20 cellular contexts compared by ENCODE assay signal in genomic region chr14:63713765-63714164, GRCh38. TPM values are rescaled to one million over a fixed set of nuclear protein-coding genes. Genes with fewer than 3 reads are reported as not detected.
DNase-seq lines count a peak whose midpoint lies in the region; ATAC-seq and TF ChIP-seq lines count a peak whose summit lies in the region.
"Had no signal": no experiment of that assay in that cellular context is flagged by ENCODE, and none has a peak within 500 bp of the region (broad histone marks: within the 10 kb centered on the region; RNA-seq: fewer than 3 reads in every experiment).

No MANE protein-coding gene starts in this region.

- no peak overlapping the region for H3K4me3 ChIP-seq in RWPE2 (ENCODE audit: severe bottlenecking)
- H3K4me3 ChIP-seq: body of pancreas, skin epidermis had no signal

- no peak for ATAC-seq in activated naive CD8-positive, alpha-beta T cell treated with anti-CD3 and anti-CD28 coated beads, Interleukin-2, amount 50 U/mL, for 24 hours
- ATAC-seq in RWPE2 (ENCODE audit: low read depth) = peak; percentile 97
- ATAC-seq in stimulated activated memory B cell treated with anti-CD40 and anti-IgM and Interleukin-4, amounts not matched to agents 10 μg/mL and 1 μg/mL and 100 μg/mL, for 72 hours = no peak
- ATAC-seq: body of pancreas had no signal

- H3K4me1 Mint-ChIP-seq in activated naive CD8-positive, alpha-beta T cell (ENCODE audit: low read depth) = peaks cover 39% of the 10 kb centered on the region
- H3K4me1 Mint-ChIP-seq in activated naive CD8-positive, alpha-beta T cell treated with anti-CD3 and anti-CD28 coated beads, Interleukin-2, amount 50 U/mL, for 24 hours = peaks cover 40% of the 10 kb centered on the region
- H3K4me1 Mint-ChIP-seq in stimulated activated memory B cell treated with anti-CD40 and anti-IgM and Interleukin-4, amounts not matched to agents 10 μg/mL and 1 μg/mL and 100 μg/mL, for 72 hours = peaks cover 52% of the 10 kb centered on the region
- peaks cover 18% of the 10 kb centered on the region for H3K4me1 Mint-ChIP-seq in activated T-helper 2 cell treated with anti-CD3 and anti-CD28 coated beads, Interferon-gamma antibody, Interleukin-2, Interleukin-4, amounts not matched to agents 10 μg/mL and 5 μg/mL and 100 μg/mL, durations not matched to agents 14 hours and 24 hours and 36 hours (ENCODE audit: low read depth)

- peak overlapping the region; percentile 69 for H3K27ac Mint-ChIP-seq in activated naive CD8-positive, alpha-beta T cell
- H3K27ac Mint-ChIP-seq in activated naive CD8-positive, alpha-beta T cell treated with anti-CD3 and anti-CD28 coated beads, Interleukin-2, amount 50 U/mL, for 24 hours = no peak overlapping the region
- H3K27ac Mint-ChIP-seq in stimulated activated memory B cell treated with anti-CD40 and anti-IgM and Interleukin-4, amounts not matched to agents 10 μg/mL and 1 μg/mL and 100 μg/mL, for 72 hours = peak overlapping the region; percentile 57
- no peak overlapping the region for H3K27ac Mint-ChIP-seq in activated T-helper 2 cell treated with anti-CD3 and anti-CD28 coated beads, Interferon-gamma antibody, Interleukin-2, Interleukin-4, amounts not matched to agents 10 μg/mL and 5 μg/mL and 100 μg/mL, durations not matched to agents 14 hours and 24 hours and 36 hours
- H3K27ac Mint-ChIP-seq: type B pancreatic cell had no signal

- peaks cover 18% of the 10 kb centered on the region for H3K36me3 Mint-ChIP-seq in activated naive CD8-positive, alpha-beta T cell
- peaks cover 30% of the 10 kb centered on the region for H3K36me3 Mint-ChIP-seq in activated naive CD8-positive, alpha-beta T cell treated with anti-CD3 and anti-CD28 coated beads, Interleukin-2, amount 50 U/mL, for 24 hours (ENCODE audit: low read depth)
- peaks cover 37% of the 10 kb centered on the region for H3K36me3 Mint-ChIP-seq in stimulated activated memory B cell treated with anti-CD40 and anti-IgM and Interleukin-4, amounts not matched to agents 10 μg/mL and 1 μg/mL and 100 μg/mL, for 72 hours
- peaks cover 47% of the 10 kb centered on the region for H3K36me3 Mint-ChIP-seq in activated T-helper 2 cell treated with anti-CD3 and anti-CD28 coated beads, Interferon-gamma antibody, Interleukin-2, Interleukin-4, amounts not matched to agents 10 μg/mL and 5 μg/mL and 100 μg/mL, durations not matched to agents 14 hours and 24 hours and 36 hours (ENCODE audit: low read depth)

- no peak overlapping the region for H3K4me3 Mint-ChIP-seq in activated naive CD8-positive, alpha-beta T cell
- no peak overlapping the region for H3K4me3 Mint-ChIP-seq in activated naive CD8-positive, alpha-beta T cell treated with anti-CD3 and anti-CD28 coated beads, Interleukin-2, amount 50 U/mL, for 24 hours
- H3K4me3 Mint-ChIP-seq in stimulated activated memory B cell treated with anti-CD40 and anti-IgM and Interleukin-4, amounts not matched to agents 10 μg/mL and 1 μg/mL and 100 μg/mL, for 72 hours = no peak overlapping the region
- no peak overlapping the region for H3K4me3 Mint-ChIP-seq in activated T-helper 2 cell treated with anti-CD3 and anti-CD28 coated beads, Interferon-gamma antibody, Interleukin-2, Interleukin-4, amounts not matched to agents 10 μg/mL and 5 μg/mL and 100 μg/mL, durations not matched to agents 14 hours and 24 hours and 36 hours (ENCODE audit: low read depth)
- H3K4me3 Mint-ChIP-seq: type B pancreatic cell had no signal

- no peak for DNase-seq in activated naive CD8-positive, alpha-beta T cell treated with anti-CD3 and anti-CD28 coated beads, Interleukin-2, amount 50 U/mL, for 24 hours
- no peak for DNase-seq in RWPE2 (ENCODE audit: low spot score)
- DNase-seq in fibroblast of gingiva (ENCODE audit: low read depth) = peak; percentile 30
- DNase-seq in activated CD8-positive, alpha-beta memory T cell treated with anti-CD3 and anti-CD28 coated beads, Interleukin-2, amount 50 U/mL, for 4 hours = no peak
- no peak for DNase-seq in globus pallidus (ENCODE audit: low spot score)
- no peak for DNase-seq in activated T-helper 2 cell treated with anti-CD3 and anti-CD28 coated beads, Interferon-gamma antibody, Interleukin-2, Interleukin-4, amounts not matched to agents 10 μg/mL and 5 μg/mL and 100 μg/mL, durations not matched to agents 14 hours and 24 hours and 36 hours (ENCODE audit: low spot score)
- DNase-seq: 8988T; activated T-cell treated with anti-CD3 and anti-CD28 coated beads, Interleukin-2, amount 50 U/mL, for 1 hour; body of pancreas; DMS79; natural killer cell; NCI-H1105 treated with DMSO at 0.1 percent for 48 hours; NCI-H524 treated with DMSO at 0.1 percent for 48 hours; Right ventricle myocardium superior had no signal

- peaks cover 25% of the 10 kb centered on the region for H3K4me1 ChIP-seq in RWPE2 (ENCODE audit: insufficient read depth, poor library complexity, severe bottlenecking)
- H3K4me1 ChIP-seq: body of pancreas had no signal

- no peaks in the 10 kb centered on the region for H3K27me3 ChIP-seq in RWPE2 (ENCODE audit: insufficient read depth, poor library complexity, severe bottlenecking)
- H3K27me3 ChIP-seq: body of pancreas had no signal

- no peaks in the 10 kb centered on the region for H3K27me3 Mint-ChIP-seq in activated naive CD8-positive, alpha-beta T cell
- H3K27me3 Mint-ChIP-seq in activated naive CD8-positive, alpha-beta T cell treated with anti-CD3 and anti-CD28 coated beads, Interleukin-2, amount 50 U/mL, for 24 hours = no peaks in the 10 kb centered on the region
- H3K27me3 Mint-ChIP-seq in stimulated activated memory B cell treated with anti-CD40 and anti-IgM and Interleukin-4, amounts not matched to agents 10 μg/mL and 1 μg/mL and 100 μg/mL, for 72 hours = no peaks in the 10 kb centered on the region
- no peaks in the 10 kb centered on the region for H3K27me3 Mint-ChIP-seq in activated T-helper 2 cell treated with anti-CD3 and anti-CD28 coated beads, Interferon-gamma antibody, Interleukin-2, Interleukin-4, amounts not matched to agents 10 μg/mL and 5 μg/mL and 100 μg/mL, durations not matched to agents 14 hours and 24 hours and 36 hours (ENCODE audit: low read depth)
- H3K27me3 Mint-ChIP-seq: type B pancreatic cell had no signal

- peaks cover 14% of the 10 kb centered on the region for H3K9me3 ChIP-seq in RWPE2 (ENCODE audit: severe bottlenecking)

- H3K9me3 Mint-ChIP-seq in activated naive CD8-positive, alpha-beta T cell (ENCODE audit: low read depth) = no peaks in the 10 kb centered on the region
- H3K9me3 Mint-ChIP-seq in activated naive CD8-positive, alpha-beta T cell treated with anti-CD3 and anti-CD28 coated beads, Interleukin-2, amount 50 U/mL, for 24 hours = peaks cover 13% of the 10 kb centered on the region
- H3K9me3 Mint-ChIP-seq in stimulated activated memory B cell treated with anti-CD40 and anti-IgM and Interleukin-4, amounts not matched to agents 10 μg/mL and 1 μg/mL and 100 μg/mL, for 72 hours = no peaks in the 10 kb centered on the region
- H3K9me3 Mint-ChIP-seq in activated T-helper 2 cell treated with anti-CD3 and anti-CD28 coated beads, Interferon-gamma antibody, Interleukin-2, Interleukin-4, amounts not matched to agents 10 μg/mL and 5 μg/mL and 100 μg/mL, durations not matched to agents 14 hours and 24 hours and 36 hours = peaks cover 27% of the 10 kb centered on the region
- H3K9me3 Mint-ChIP-seq: natural killer cell had no signal

- TF ChIP-seq CTCF in RWPE2 (IDR thresholded peaks at IDR 0.05; ENCODE audit: poor library complexity, severe bottlenecking) = no peak

- H3K27ac ChIP-seq in RWPE2 (ENCODE audit: poor library complexity, severe bottlenecking) = peak overlapping the region; percentile 26
- H3K27ac ChIP-seq: body of pancreas, HL-60, skin epidermis, VCaP had no signal

- intact Hi-C loops in activated T-helper 2 cell treated with anti-CD3 and anti-CD28 coated beads, Interferon-gamma antibody, Interleukin-2, Interleukin-4, amounts not matched to agents 10 μg/mL and 5 μg/mL and 100 μg/mL, durations not matched to agents 14 hours and 24 hours and 36 hours (cut with micrococcal nuclease) = no loop called here

- peaks cover 23% of the 10 kb centered on the region for H3K36me3 ChIP-seq in RWPE2 (ENCODE audit: low read depth)

RNA-seq across cellular contexts. Expression of gene SGPP1, which starts 14.1 kb away (rescaled TPM):
- total RNA-seq in activated T-helper 2 cell treated with anti-CD3 and anti-CD28 coated beads, Interferon-gamma antibody, Interleukin-2, Interleukin-4, amounts not matched to agents 10 μg/mL and 5 μg/mL and 100 μg/mL, durations not matched to agents 14 hours and 24 hours and 36 hours = 13.0 and 14.0 TPM in 2 replicates

Comparison
In these comparisons a context has a peak if more than half of its experiments do, and no peak if none do; other contexts are left out.
1. H3K27ac Mint-ChIP-seq: peak in activated naive CD8-positive, alpha-beta T cell (single experiment) and stimulated activated memory B cell treated with anti-CD40 and anti-IgM and Interleukin-4, amounts not matched to agents 10 μg/mL and 1 μg/mL and 100 μg/mL, for 72 hours (single experiment); none in activated naive CD8-positive, alpha-beta T cell treated with anti-CD3 and anti-CD28 coated beads, Interleukin-2, amount 50 U/mL, for 24 hours (single experiment) and activated T-helper 2 cell treated with anti-CD3 and anti-CD28 coated beads, Interferon-gamma antibody, Interleukin-2, Interleukin-4, amounts not matched to agents 10 μg/mL and 5 μg/mL and 100 μg/mL, durations not matched to agents 14 hours and 24 hours and 36 hours (single experiment).